ENCODE assay signal across 18 cellular contexts in the genomic region with DNA sequence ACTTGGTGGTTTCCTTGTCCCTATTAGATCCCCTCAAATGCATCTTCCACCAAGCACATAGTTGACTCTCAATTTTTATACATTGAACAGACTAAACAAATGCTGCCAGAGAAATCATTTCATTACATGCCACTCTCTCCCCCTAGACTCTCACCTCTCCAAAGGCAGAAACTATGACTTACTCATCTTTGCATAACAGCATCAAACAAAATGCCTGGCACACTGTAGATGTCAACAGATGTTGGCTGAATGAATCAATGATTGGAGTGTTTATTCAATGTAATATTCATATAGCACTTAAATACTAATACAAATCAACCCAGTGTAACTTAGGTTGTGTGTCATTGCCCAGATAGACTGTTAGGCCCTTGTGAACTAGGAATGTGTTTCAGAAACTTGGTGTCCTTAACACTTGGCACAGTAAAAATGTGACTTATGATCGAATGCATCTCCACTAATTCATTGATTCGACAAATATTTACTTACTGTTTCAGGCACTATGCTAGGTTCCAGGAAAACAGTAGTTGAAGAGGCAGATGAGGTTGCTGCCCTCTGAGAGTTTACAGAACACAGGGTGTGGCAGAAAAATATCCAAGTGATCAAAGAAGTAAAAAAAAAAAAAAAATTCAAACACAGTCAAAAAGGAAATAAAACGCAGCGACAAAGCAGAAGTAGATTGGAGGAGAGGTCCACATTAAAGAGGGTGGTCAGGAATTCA.
"Had no signal": no experiment of that assay in that cellular context is flagged by ENCODE, and none has a peak within 500 bp of the region (broad histone marks: within the 10 kb centered on the region; RNA-seq: fewer than 3 reads in every experiment).

No MANE protein-coding gene starts in this region.

- DNase-seq: dermis blood vessel endothelial cell; dorsolateral prefrontal cortex; effector CD4-positive, alpha-beta T cell; effector memory CD4-positive, alpha-beta T cell; foreskin keratinocyte; heart left ventricle; hypothalamus; immature natural killer cell; islet precursor cell; kidney; kidney glomerular epithelial cell; left colon; left ventricle myocardium inferior; lower lobe of right lung; mesenchymal stem cell; mucosa of descending colon had no signal

- ATAC-seq: foreskin keratinocyte, gastroesophageal sphincter, heart left ventricle, left colon, left lobe of liver, lower lobe of right lung, mucosa of descending colon had no signal
